Comparison of ENCODE assay signal across 1 cellular context in genomic region chr10:96395931-96396877, GRCh38.
A peak's percentile ranks its signal among the peaks of the same experiment; 100 is the strongest.
TF ChIP-seq lines count a peak whose summit lies in the region.

No MANE protein-coding gene starts in this region.

TF ChIP-seq in SK-N-SH, 30 proteins besides CTCF, POLR2A, EP300 and RAD21 (continued from another document):
- TF ChIP-seq ZBTB33 (IDR thresholded peaks at IDR 0.05; ENCODE audit: borderline replicate concordance, low read depth), result no peak
- TF ChIP-seq SMC3 (IDR thresholded peaks at IDR 0.05; ENCODE audit: low read depth, low read length), result peak; percentile 83
